7 cellular contexts compared by ENCODE assay signal in genomic region chr15:81001180-81002003, GRCh38. TPM values are rescaled to one million over a fixed set of nuclear protein-coding genes. Genes with fewer than 3 reads are reported as not detected.
A peak's percentile ranks its signal among the peaks of the same experiment; 100 is the strongest.
DNase-seq lines count a peak whose midpoint lies in the region; TF ChIP-seq lines count a peak whose summit lies in the region.

No MANE protein-coding gene starts in this region.

- H2BK12ac ChIP-seq in mesenchymal stem cell (ENCODE audit: low read length in 2 of 2), result peak overlapping the region; percentile 23 to 47

- peak overlapping the region; percentile 96 for H4K8ac ChIP-seq in mesenchymal stem cell (ENCODE audit: low read length)

- H2AFZ ChIP-seq in mesenchymal stem cell (ENCODE audit: low read depth, low read length), result peak overlapping the region; percentile 72

- under 1% methylated on average over 55 of the region's 108 CpGs for WGBS in mesenchymal stem cell

- H3K14ac ChIP-seq in mesenchymal stem cell (ENCODE audit: low read length in 2 of 2), result peak overlapping the region in 1 of 2 experiments; percentile 42

- H3K4me2 ChIP-seq in mesenchymal stem cell (ENCODE audit: low read length, poor library complexity, severe bottlenecking), result peak overlapping the region; percentile 93

- no peak for TF ChIP-seq CTCF in GM13977 (IDR thresholded peaks at IDR 0.05; ENCODE audit: extremely low read depth, insufficient read depth, missing control alignments)

- peak overlapping the region; percentile 94 for H3K18ac ChIP-seq in mesenchymal stem cell (ENCODE audit: low read depth in 1 of 2, low read length in 2 of 2)

- H2BK5ac ChIP-seq in mesenchymal stem cell (ENCODE audit: low read depth, low read length, poor library complexity, severe bottlenecking), result no peak overlapping the region

- H2BK120ac ChIP-seq in mesenchymal stem cell (ENCODE audit: low read depth, low read length), result peak overlapping the region; percentile 98

- peak overlapping the region; percentile 90 for H2BK15ac ChIP-seq in mesenchymal stem cell (ENCODE audit: low read depth, poor library complexity, severe bottlenecking)

- H3K36me3 ChIP-seq in H7 (replicated peaks; ENCODE audit: control insufficient read depth, insufficient read depth, low read length) (no peaks in the 10 kb centered on the region), mesenchymal stem cell (ENCODE audit: control insufficient read depth in 1 of 2, insufficient read depth in 2 of 2, low read depth in 1 of 2, low read length in 2 of 2) (peaks cover 9 to 23% of the 10 kb centered on the region in 2 experiments)

- H3K9ac ChIP-seq in mesenchymal stem cell (ENCODE audit: low read length), result peak overlapping the region; percentile 98

- in situ Hi-C loops in GM13977 (cut with MboI; ENCODE audit: low pct_unique_long_range_greater_than_20kb, low sequenced_read_pairs, unreplicated experiment), result no loop called here

- H2AK5ac ChIP-seq in mesenchymal stem cell (ENCODE audit: low read length, severe bottlenecking), result no peak overlapping the region

- H3K4me3 ChIP-seq in H7 (ENCODE audit: insufficient read depth, low read depth, low read length), result peak overlapping the region; percentile 89
- peak overlapping the region; percentile 81 to 83 for H3K4me3 ChIP-seq in mesenchymal stem cell (ENCODE audit: insufficient read depth in 1 of 2, low read depth in 1 of 2, low read length in 2 of 2)

- H3K27me3 ChIP-seq in H7 (ENCODE audit: control insufficient read depth, insufficient read depth, low read length) (peaks cover 10% of the 10 kb centered on the region), mesenchymal stem cell (ENCODE audit: control insufficient read depth in 1 of 2, insufficient read depth in 1 of 2, low read length in 2 of 2) (no peaks in the 10 kb centered on the region)

- H3K4me1 ChIP-seq in mesenchymal stem cell (ENCODE audit: control insufficient read depth, insufficient read depth, low read depth, low read length), result peaks cover 18% of the 10 kb centered on the region

- H4K91ac ChIP-seq in mesenchymal stem cell (ENCODE audit: low read length), result peak overlapping the region; percentile 68

- H3K9me3 ChIP-seq in mesenchymal stem cell (ENCODE audit: control insufficient read depth, low read length), result peaks cover 2% of the 10 kb centered on the region

- peak overlapping the region; percentile 79 for H3K23ac ChIP-seq in mesenchymal stem cell (ENCODE audit: low read length in 2 of 2)

- peak overlapping the region; percentile 84 to 91 for H3K4ac ChIP-seq in mesenchymal stem cell (ENCODE audit: low read depth in 1 of 2, low read length in 2 of 2)

- H3K27ac ChIP-seq in mesenchymal stem cell (ENCODE audit: low read length, poor library complexity, severe bottlenecking), result peak overlapping the region; percentile 52

- peak; percentile 80 for DNase-seq in GM13977 (ENCODE audit: low spot score)
- peak; percentile 84 for DNase-seq in H7
- DNase-seq in LHCN-M2 (ENCODE audit: low read depth), result peak; percentile 52
- peak; percentile 37 to 44 for DNase-seq in activated CD4-positive, alpha-beta T cell treated with anti-CD3 and anti-CD28 coated beads, Interleukin-2, amount 50 U/mL, for 4 hours
- DNase-seq in effector CD8-positive, alpha-beta T cell (lab: John Stamatoyannopoulos, UW), result peak; percentile 25
- peak; percentile 73 for DNase-seq in mesenchymal stem cell
- DNase-seq in stimulated activated naive CD4-positive, alpha-beta T cell treated with Interleukin-2 at 50 U/mL for 16 hours (lab: John Stamatoyannopoulos, UW), result peak; percentile 45

- H3K79me1 ChIP-seq in mesenchymal stem cell (replicated peaks; ENCODE audit: low read length, poor library complexity, severe bottlenecking), result peaks cover 14% of the 10 kb centered on the region

RNA-seq across cellular contexts. Expression of gene TLNRD1, which starts 0.7 kb away (rescaled TPM):
- 34.5 and 38.4 TPM in 2 replicates for total RNA-seq in H7 (2014; rRNA removed; shearing (Covaris generic))
- total RNA-seq in LHCN-M2 (2014; rRNA removed), result 24.3 and 25.1 TPM in 2 replicates
- polyA plus RNA-seq in LHCN-M2 (2012), result 8.5 TPM
- polyA plus RNA-seq in mesenchymal stem cell (2013, experiment 1 of 2), result 8.8 TPM
- 9.0 TPM for polyA plus RNA-seq in mesenchymal stem cell (2013, experiment 2 of 2)

RNA-seq across cellular contexts. Expression of gene MESD, which starts 11.8 kb away (rescaled TPM):
- 16.8 and 24.0 TPM in 2 replicates for total RNA-seq in H7 (2014; rRNA removed; shearing (Covaris generic))
- 17.8 and 19.4 TPM in 2 replicates for total RNA-seq in LHCN-M2 (2014; rRNA removed)
- polyA plus RNA-seq in LHCN-M2 (2012), result 21.3 TPM
- polyA plus RNA-seq in mesenchymal stem cell (2013, experiment 1 of 2), result 31.1 TPM
- 31.8 TPM for polyA plus RNA-seq in mesenchymal stem cell (2013, experiment 2 of 2)

Comparison
In these comparisons a context has a peak if more than half of its experiments do, and no peak if none do; other contexts are left out.
1. Peak in every context shown above with its lines: DNase-seq, H3K4me3 ChIP-seq and H3K27ac ChIP-seq.
2. DNase-seq: peak in every context shown above with its lines; median percentile 84 in H7; 80 in GM13977; 73 in mesenchymal stem cell; 52 in LHCN-M2; 45 in stimulated activated naive CD4-positive, alpha-beta T cell treated with Interleukin-2 at 50 U/mL for 16 hours; 40 in activated CD4-positive, alpha-beta T cell treated with anti-CD3 and anti-CD28 coated beads, Interleukin-2, amount 50 U/mL, for 4 hours; 25 in effector CD8-positive, alpha-beta T cell.